11 cellular contexts compared by ENCODE assay signal in the genomic region with DNA sequence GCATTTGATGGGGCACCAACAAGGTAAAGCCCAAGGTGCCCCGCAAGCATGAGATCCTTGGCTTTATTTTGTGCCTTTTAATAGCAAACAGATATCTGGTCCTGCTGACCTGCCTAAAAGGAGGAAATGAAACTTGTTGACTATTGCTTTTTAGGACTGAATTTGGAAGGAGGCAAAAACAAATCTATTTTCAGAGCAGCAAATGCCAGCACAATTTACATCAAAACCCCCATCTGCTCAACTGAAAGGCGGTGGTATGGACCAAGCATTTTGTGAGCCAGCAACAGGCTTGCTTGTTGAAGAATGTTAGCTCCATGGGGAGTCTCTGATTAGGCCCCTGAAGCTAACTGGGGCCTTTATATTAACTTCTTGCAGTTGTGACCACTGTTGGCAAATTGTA.
DNase-seq lines count a peak whose midpoint lies in the region; ATAC-seq and TF ChIP-seq lines count a peak whose summit lies in the region.
"Had no signal": no experiment of that assay in that cellular context is flagged by ENCODE, and none has a peak within 500 bp of the region (broad histone marks: within the 10 kb centered on the region; RNA-seq: fewer than 3 reads in every experiment).

No MANE protein-coding gene starts in this region.

- H3K9me3 ChIP-seq in aorta (ENCODE audit: control insufficient read depth, low read length) = no peaks in the 10 kb centered on the region

- no peaks in the 10 kb centered on the region for H3K27me3 ChIP-seq in GM06990 (replicated peaks; ENCODE audit: control insufficient read depth, insufficient read depth, low read length)
- no peaks in the 10 kb centered on the region for H3K27me3 ChIP-seq in aorta (ENCODE audit: control insufficient read depth in 1 of 2, insufficient read depth in 2 of 2, low read length in 1 of 2)

- H3K36me3 ChIP-seq in GM06990 (ENCODE audit: control insufficient read depth, insufficient read depth, low read length) (no peaks in the 10 kb centered on the region), aorta (ENCODE audit: control insufficient read depth in 1 of 2, insufficient read depth in 2 of 2, low read length in 1 of 2) (no peaks in the 10 kb centered on the region)

- H3K4me3 ChIP-seq in GM06990 (replicated peaks; ENCODE audit: low read depth, low read length) = no peak overlapping the region
- no peak overlapping the region for H3K4me3 ChIP-seq in aorta (ENCODE audit: low read length in 2 of 2)

- peak; percentile 67 for DNase-seq in GM06990 (ENCODE audit: extremely low read depth, insufficient read length)
- peak; percentile 21 for DNase-seq in MV-4-11 (lab: John Stamatoyannopoulos, UW)
- DNase-seq in aorta = no peak
- no peak for DNase-seq in SKM-1 treated with dmso at 0.1 percent for 144 hours (lab: John Stamatoyannopoulos, UW; ENCODE audit: unreplicated experiment)
- no peak for DNase-seq in ACHN
- DNase-seq in GDM1 (lab: John Stamatoyannopoulos, UW) = no peak
- DNase-seq: C1 segment of cervical spinal cord, NCI-H187 treated with DMSO at 0.1 percent for 48 hours, T-helper 2 cell had no signal

- H3K27ac ChIP-seq in aorta (ENCODE audit: low read depth in 1 of 2, low read length in 2 of 2) = no peak overlapping the region

- ATAC-seq in GM19372 (IDR thresholded peaks at IDR 0.05; ENCODE audit: low read depth, unreplicated experiment) (peak; percentile 48), HG02885 (IDR thresholded peaks at IDR 0.05; ENCODE audit: poor library complexity, unreplicated experiment) (peak; percentile 53), aorta (ENCODE audit: low FRiP score) (no peak)

- intact Hi-C loops in aorta (cut with DNase I) = no loop called here

- no peaks in the 10 kb centered on the region for H3K4me1 ChIP-seq in aorta (ENCODE audit: control insufficient read depth in 1 of 2, insufficient read depth in 2 of 2, low read length in 2 of 2)

- WGBS in aorta, 2 donors = 92 to 98% methylated on average over 2 of the region's 2 CpGs

- TF ChIP-seq CTCF in GM06990 (IDR thresholded peaks at IDR 0.05; ENCODE audit: insufficient read depth, low read length, poor library complexity, severe bottlenecking) = no peak

- in situ Hi-C loops in ACHN (cut with HindIII; ENCODE audit: low pct_ligation_motif_present, low pct_unique_long_range_greater_than_20kb, low sequenced_read_pairs) = no loop called here

Comparison
In these comparisons a context has a peak if more than half of its experiments do, and no peak if none do; other contexts are left out.
1. DNase-seq: peak in GM06990 (single experiment) and MV-4-11 (single experiment); none in aorta (0 of 2), SKM-1 treated with dmso at 0.1 percent for 144 hours (single experiment), ACHN (single experiment) and GDM1 (single experiment).